ENCODE assay signal across 8 cellular contexts in the genomic region with DNA sequence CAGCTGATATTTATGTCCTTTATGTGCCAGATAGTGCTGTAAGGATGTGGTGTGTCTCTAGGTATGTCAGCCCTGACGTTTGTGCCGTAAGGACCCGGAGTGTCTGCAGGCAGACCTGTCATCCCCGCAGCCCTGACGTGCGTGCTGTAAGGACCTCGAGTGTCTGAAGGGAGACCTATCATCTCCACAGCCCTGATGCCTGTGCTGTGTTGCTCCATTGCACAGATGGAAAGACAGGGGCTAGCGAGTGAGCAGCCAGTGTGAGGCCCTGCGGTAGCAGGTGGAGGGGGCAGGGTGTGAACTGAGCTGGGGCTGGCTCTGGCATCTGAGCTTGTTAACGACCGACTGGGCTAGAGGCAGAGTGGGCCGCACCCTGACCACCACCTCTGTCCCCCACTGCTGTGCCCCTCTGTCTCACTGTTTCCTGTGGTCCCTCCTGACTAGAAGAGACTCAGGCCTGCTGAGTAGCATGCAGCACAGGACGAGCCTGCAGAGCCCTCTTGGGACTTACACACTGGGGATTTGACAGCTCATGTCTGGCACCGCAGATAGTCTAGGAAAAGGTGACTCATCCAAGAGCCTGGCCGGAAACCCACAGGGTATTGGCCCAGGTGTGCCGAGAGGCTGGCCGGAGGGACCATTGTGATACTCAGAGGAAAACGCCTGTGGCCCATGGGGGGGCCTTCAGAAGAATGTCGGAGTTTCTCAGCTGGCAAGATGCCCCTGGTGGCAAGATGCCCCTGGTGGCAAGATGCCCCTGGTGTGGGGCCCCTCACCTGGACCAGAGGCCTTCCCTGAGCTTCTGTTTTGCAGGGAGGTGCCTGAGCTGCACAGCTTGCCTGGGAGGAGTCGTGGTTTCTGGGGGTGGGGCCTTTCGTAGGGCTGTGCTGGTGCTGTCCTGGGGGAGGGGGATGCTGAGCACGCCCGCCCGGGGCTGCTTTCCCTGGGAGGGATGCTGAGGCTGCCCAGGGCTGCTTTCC. TPM values are rescaled to one million over a fixed set of nuclear protein-coding genes. Genes with fewer than 3 reads are reported as not detected.
DNase-seq lines count a peak whose midpoint lies in the region; ATAC-seq and TF ChIP-seq lines count a peak whose summit lies in the region.

No MANE protein-coding gene starts in this region.

- no peaks in the 10 kb centered on the region for H3K27me3 Mint-ChIP-seq in CD4-positive, alpha-beta memory T cell
- H3K27me3 Mint-ChIP-seq in activated naive CD4-positive, alpha-beta T cell treated with anti-CD3 and anti-CD28 coated beads for 36 hours (ENCODE audit: low read depth) = no peaks in the 10 kb centered on the region

- peak overlapping the region in 5 of 8 donors; percentile 27 to 76 (median 67) for H3K4me3 Mint-ChIP-seq in CD4-positive, alpha-beta memory T cell
- no peak overlapping the region for H3K4me3 Mint-ChIP-seq in activated naive CD4-positive, alpha-beta T cell treated with anti-CD3 and anti-CD28 coated beads for 36 hours

- no peak for TF ChIP-seq POLR2A in Peyer's patch (IDR thresholded peaks at IDR 0.05)

- peak in 3 of 5 donors; percentile 31 to 86 (median 35) for DNase-seq in CD4-positive, alpha-beta memory T cell
- DNase-seq in Peyer's patch (peak; percentile 56 to 91 (median 84)), left ventricle myocardium superior (peak; percentile 55), NCI-H748 treated with DMSO at 0.1 percent for 48 hours (lab: John Stamatoyannopoulos, UW) (no peak)
- peak; percentile 90 for DNase-seq in activated naive CD4-positive, alpha-beta T cell treated with anti-CD3 and anti-CD28 coated beads for 36 hours
- DNase-seq in stimulated activated CD4-positive, alpha-beta T cell treated with anti-CD3 and anti-CD28 coated beads, Interleukin-15, amount 100 ng/mL, for 48 hours (ENCODE audit: low read depth in 2 of 2) = peak; percentile 59 to 64

- H3K4me3 ChIP-seq in CD4-positive, alpha-beta memory T cell (ENCODE audit: low read length in 2 of 2) = no peak overlapping the region
- peak overlapping the region in 1 of 4 donors; percentile 16 for H3K4me3 ChIP-seq in Peyer's patch

- ATAC-seq in GM19035 (IDR thresholded peaks at IDR 0.05; ENCODE audit: unreplicated experiment) (peak; percentile 83), HG03135 (IDR thresholded peaks at IDR 0.05; ENCODE audit: unreplicated experiment) (peak; percentile 62), left ventricle myocardium superior (peak; percentile 93)

- H3K36me3 Mint-ChIP-seq in CD4-positive, alpha-beta memory T cell = no peaks in the 10 kb centered on the region
- no peaks in the 10 kb centered on the region for H3K36me3 Mint-ChIP-seq in activated naive CD4-positive, alpha-beta T cell treated with anti-CD3 and anti-CD28 coated beads for 36 hours (ENCODE audit: low read depth)

- TF ChIP-seq CTCF in Peyer's patch (IDR thresholded peaks at IDR 0.05) = no peak

- H3K27ac ChIP-seq in CD4-positive, alpha-beta memory T cell (ENCODE audit: low read depth, low read length) = no peak overlapping the region
- H3K27ac ChIP-seq in Peyer's patch = peak overlapping the region in 3 of 4 donors; percentile 20 to 84 (median 72)

- no peaks in the 10 kb centered on the region for H3K9me3 ChIP-seq in CD4-positive, alpha-beta memory T cell (ENCODE audit: control insufficient read depth in 1 of 2, low read length in 2 of 2)
- no peaks in the 10 kb centered on the region for H3K9me3 ChIP-seq in Peyer's patch

- peaks cover 31% of the 10 kb centered on the region for H3K4me1 ChIP-seq in CD4-positive, alpha-beta memory T cell (ENCODE audit: insufficient read depth, low read length)
- peaks cover 7 to 46% (median 35%) of the 10 kb centered on the region in 4 donors for H3K4me1 ChIP-seq in Peyer's patch

- H3K27ac Mint-ChIP-seq in CD4-positive, alpha-beta memory T cell = peak overlapping the region in 6 of 7 donors; percentile 21 to 79 (median 42)
- H3K27ac Mint-ChIP-seq in activated naive CD4-positive, alpha-beta T cell treated with anti-CD3 and anti-CD28 coated beads for 36 hours = no peak overlapping the region

- no peaks in the 10 kb centered on the region for H3K36me3 ChIP-seq in CD4-positive, alpha-beta memory T cell (ENCODE audit: insufficient read depth, low read length)
- H3K36me3 ChIP-seq in Peyer's patch = no peaks in the 10 kb centered on the region

- intact Hi-C loops in CD4-positive, alpha-beta memory T cell (cut with micrococcal nuclease) = loop anchor here (1.0 kb wide), 1 partner anchor 35 kb away; a partner anchor contains a TSS
- intact Hi-C loops in activated naive CD4-positive, alpha-beta T cell treated with anti-CD3 and anti-CD28 coated beads for 36 hours (cut with micrococcal nuclease) = loop anchor here (1.0 to 10.0 kb wide), 5 partner anchors 16 to 393 kb away; no protein-coding TSS in a partner anchor
- intact Hi-C loops in left ventricle myocardium superior (cut with micrococcal nuclease) = no loop called here

- POLR2A ChIA-PET in CD4-positive, alpha-beta memory T cell (lab: Charles Lee; ENCODE audit: partially characterized antibody) = interaction anchor here (0.8 to 1.8 kb wide), 2 partner anchors 8 to 33 kb away, joined by 3 to 5 read pairs; no protein-coding TSS in a partner anchor

- CTCF ChIA-PET in CD4-positive, alpha-beta memory T cell (lab: Charles Lee; ENCODE audit: partially characterized antibody) = interaction anchor here (0.8 to 1.2 kb wide), 3 partner anchors 9 to 32 kb away, joined by 3 to 4 read pairs (median 3); no protein-coding TSS in a partner anchor
- CTCF ChIA-PET in activated naive CD4-positive, alpha-beta T cell treated with anti-CD3 and anti-CD28 coated beads for 36 hours (lab: Charles Lee) = interaction anchor here (0.6 to 2.7 kb wide), 4 partner anchors 21 to 187 kb away, joined by 3 to 16 read pairs (median 7); no protein-coding TSS in a partner anchor

- H3K27me3 ChIP-seq in CD4-positive, alpha-beta memory T cell (ENCODE audit: insufficient read depth, low read length) = no peaks in the 10 kb centered on the region
- no peaks in the 10 kb centered on the region for H3K27me3 ChIP-seq in Peyer's patch

- peaks cover 6 to 23% (median 18%) of the 10 kb centered on the region in 4 donors for H3K4me1 Mint-ChIP-seq in CD4-positive, alpha-beta memory T cell
- peaks cover 5% of the 10 kb centered on the region for H3K4me1 Mint-ChIP-seq in activated naive CD4-positive, alpha-beta T cell treated with anti-CD3 and anti-CD28 coated beads for 36 hours (ENCODE audit: low read depth)

- no peaks in the 10 kb centered on the region for H3K9me3 Mint-ChIP-seq in CD4-positive, alpha-beta memory T cell
- H3K9me3 Mint-ChIP-seq in activated naive CD4-positive, alpha-beta T cell treated with anti-CD3 and anti-CD28 coated beads for 36 hours = no peaks in the 10 kb centered on the region

RNA-seq across cellular contexts. Expression of a gene that starts 34.3 kb away (rescaled TPM):
- 10 to 100 TPM; 18.9 to 19.3 TPM for total RNA-seq in CD4-positive, alpha-beta memory T cell
- polyA plus RNA-seq in CD4-positive, alpha-beta memory T cell = 1 to 10 TPM in 1 of 2 donors, under 1 TPM in 1; 0.61 to 2.7 TPM
- total RNA-seq in Peyer's patch (10 to 100 TPM; 33.8 to 76.4 (median 38.1) TPM), left ventricle myocardium superior (108 TPM)
- 10 to 100 TPM; 17.3 to 19.5 TPM for total RNA-seq in activated naive CD4-positive, alpha-beta T cell treated with anti-CD3 and anti-CD28 coated beads for 36 hours
